In genomic region chr9:77830618-77831285, GRCh38 we compare ENCODE assay signal across 21 cellular contexts.
"Had no signal": no experiment of that assay in that cellular context is flagged by ENCODE, and none has a peak within 500 bp of the region (broad histone marks: within the 10 kb centered on the region; RNA-seq: fewer than 3 reads in every experiment).

No MANE protein-coding gene starts in this region.

- H3K27ac ChIP-seq: epithelial cell of prostate, suprapubic skin had no signal

- FAIRE-seq: small intestine had no signal

- H3K36me3 ChIP-seq: suprapubic skin had no signal

- H3K4me3 Mint-ChIP-seq: activated naive CD8-positive, alpha-beta T cell treated with anti-CD3 and anti-CD28 coated beads for 36 hours; activated T-cell treated with anti-CD3 and anti-CD28 coated beads, Interleukin-2, amount 50 U/mL, for 72 hours; nephron; WTC11 had no signal

- H3K27me3 ChIP-seq: suprapubic skin had no signal

- H3K27ac Mint-ChIP-seq: activated naive CD8-positive, alpha-beta T cell treated with anti-CD3 and anti-CD28 coated beads for 36 hours; activated T-cell treated with anti-CD3 and anti-CD28 coated beads, Interleukin-2, amount 50 U/mL, for 72 hours; progenitor cell of endocrine pancreas; WTC11 had no signal

- ATAC-seq: activated T-cell treated with anti-CD3 and anti-CD28 coated beads, Interleukin-2, amount 50 U/mL, for 72 hours; right cardiac atrium had no signal

- H3K4me3 ChIP-seq: suprapubic skin had no signal

- H3K9me3 ChIP-seq: suprapubic skin had no signal

- H3K36me3 Mint-ChIP-seq: WTC11 had no signal

- DNase-seq: activated CD4-positive, alpha-beta T cell treated with anti-CD3 and anti-CD28 coated beads for 48 hours; activated CD8-positive, alpha-beta memory T cell treated with anti-CD3 and anti-CD28 coated beads, Interleukin-2, amount 50 U/mL, for 48 hours; activated naive CD8-positive, alpha-beta T cell treated with anti-CD3 and anti-CD28 coated beads for 36 hours; activated T-cell treated with anti-CD3 and anti-CD28 coated beads, Interleukin-2, amount 50 U/mL, for 72 hours; anterior cingulate cortex; cerebellar nuclear complex; effector memory CD4-positive, alpha-beta T cell; hippocampal formation; kidney glomerular epithelial cell; mesenchymal stem cell; nucleus accumbens; right cardiac atrium; small intestine; stimulated activated CD4-positive, alpha-beta T cell treated with anti-CD3 and anti-CD28 coated beads, Interleukin-4, amount 100 ng/mL, for 24 hours; stimulated activated CD8-positive, alpha-beta memory T cell treated with anti-CD3 and anti-CD28 coated beads, Interleukin-4, amount 100 ng/mL, for 48 hours; stimulated activated naive CD4-positive, alpha-beta T cell treated with Interleukin-2 at 50 U/mL for 16 hours had no signal

- H3K9me3 Mint-ChIP-seq: activated naive CD8-positive, alpha-beta T cell treated with anti-CD3 and anti-CD28 coated beads for 36 hours; activated T-cell treated with anti-CD3 and anti-CD28 coated beads, Interleukin-2, amount 50 U/mL, for 72 hours; nephron; WTC11 had no signal

- H3K27me3 Mint-ChIP-seq: activated naive CD8-positive, alpha-beta T cell treated with anti-CD3 and anti-CD28 coated beads for 36 hours; progenitor cell of endocrine pancreas had no signal

- H3K4me1 Mint-ChIP-seq: WTC11 had no signal
